In the genomic region with DNA sequence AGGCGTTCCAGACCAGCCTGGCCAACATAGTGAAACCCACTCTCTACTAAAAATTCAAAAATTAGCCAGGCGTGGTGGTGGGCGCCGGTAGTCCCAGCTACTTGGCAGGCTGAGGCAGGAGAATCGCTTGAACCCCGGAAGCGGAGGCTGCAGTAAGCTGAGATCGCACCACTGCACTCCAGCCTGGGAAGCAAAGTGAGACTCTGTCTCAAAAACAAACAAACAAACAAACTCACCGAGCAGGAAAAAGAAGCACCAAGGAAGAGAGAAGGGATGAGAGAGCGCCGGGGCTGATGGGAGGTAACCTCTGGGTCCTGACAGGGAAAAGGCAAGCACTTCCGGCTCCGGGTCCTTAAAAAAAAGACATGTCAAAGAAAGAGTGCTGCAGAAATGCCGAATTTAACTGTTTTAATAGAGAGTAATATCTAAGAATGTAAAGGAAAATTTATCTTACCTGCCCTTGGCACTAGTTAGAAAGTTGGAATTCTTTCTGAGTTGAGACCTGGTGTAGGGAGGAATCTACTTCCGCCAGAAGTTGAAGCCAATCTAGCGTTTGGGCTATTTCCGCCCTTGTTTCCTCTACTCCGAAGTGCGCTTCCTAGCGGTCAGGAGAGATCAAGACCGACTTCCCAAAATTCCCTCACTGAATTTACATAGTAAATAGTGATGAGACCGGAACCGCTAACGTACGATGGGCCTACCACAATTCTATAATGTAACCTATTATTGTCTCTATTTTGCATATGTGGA, we compare ENCODE assay signal across 1 cellular context.
TF ChIP-seq lines count a peak whose summit lies in the region.

No MANE protein-coding gene starts in this region.

TF ChIP-seq in HepG2, 621 proteins besides CTCF, POLR2A, EP300 and RAD21 (continued from another document and continues in another):
- TF ChIP-seq, protein P1, sequence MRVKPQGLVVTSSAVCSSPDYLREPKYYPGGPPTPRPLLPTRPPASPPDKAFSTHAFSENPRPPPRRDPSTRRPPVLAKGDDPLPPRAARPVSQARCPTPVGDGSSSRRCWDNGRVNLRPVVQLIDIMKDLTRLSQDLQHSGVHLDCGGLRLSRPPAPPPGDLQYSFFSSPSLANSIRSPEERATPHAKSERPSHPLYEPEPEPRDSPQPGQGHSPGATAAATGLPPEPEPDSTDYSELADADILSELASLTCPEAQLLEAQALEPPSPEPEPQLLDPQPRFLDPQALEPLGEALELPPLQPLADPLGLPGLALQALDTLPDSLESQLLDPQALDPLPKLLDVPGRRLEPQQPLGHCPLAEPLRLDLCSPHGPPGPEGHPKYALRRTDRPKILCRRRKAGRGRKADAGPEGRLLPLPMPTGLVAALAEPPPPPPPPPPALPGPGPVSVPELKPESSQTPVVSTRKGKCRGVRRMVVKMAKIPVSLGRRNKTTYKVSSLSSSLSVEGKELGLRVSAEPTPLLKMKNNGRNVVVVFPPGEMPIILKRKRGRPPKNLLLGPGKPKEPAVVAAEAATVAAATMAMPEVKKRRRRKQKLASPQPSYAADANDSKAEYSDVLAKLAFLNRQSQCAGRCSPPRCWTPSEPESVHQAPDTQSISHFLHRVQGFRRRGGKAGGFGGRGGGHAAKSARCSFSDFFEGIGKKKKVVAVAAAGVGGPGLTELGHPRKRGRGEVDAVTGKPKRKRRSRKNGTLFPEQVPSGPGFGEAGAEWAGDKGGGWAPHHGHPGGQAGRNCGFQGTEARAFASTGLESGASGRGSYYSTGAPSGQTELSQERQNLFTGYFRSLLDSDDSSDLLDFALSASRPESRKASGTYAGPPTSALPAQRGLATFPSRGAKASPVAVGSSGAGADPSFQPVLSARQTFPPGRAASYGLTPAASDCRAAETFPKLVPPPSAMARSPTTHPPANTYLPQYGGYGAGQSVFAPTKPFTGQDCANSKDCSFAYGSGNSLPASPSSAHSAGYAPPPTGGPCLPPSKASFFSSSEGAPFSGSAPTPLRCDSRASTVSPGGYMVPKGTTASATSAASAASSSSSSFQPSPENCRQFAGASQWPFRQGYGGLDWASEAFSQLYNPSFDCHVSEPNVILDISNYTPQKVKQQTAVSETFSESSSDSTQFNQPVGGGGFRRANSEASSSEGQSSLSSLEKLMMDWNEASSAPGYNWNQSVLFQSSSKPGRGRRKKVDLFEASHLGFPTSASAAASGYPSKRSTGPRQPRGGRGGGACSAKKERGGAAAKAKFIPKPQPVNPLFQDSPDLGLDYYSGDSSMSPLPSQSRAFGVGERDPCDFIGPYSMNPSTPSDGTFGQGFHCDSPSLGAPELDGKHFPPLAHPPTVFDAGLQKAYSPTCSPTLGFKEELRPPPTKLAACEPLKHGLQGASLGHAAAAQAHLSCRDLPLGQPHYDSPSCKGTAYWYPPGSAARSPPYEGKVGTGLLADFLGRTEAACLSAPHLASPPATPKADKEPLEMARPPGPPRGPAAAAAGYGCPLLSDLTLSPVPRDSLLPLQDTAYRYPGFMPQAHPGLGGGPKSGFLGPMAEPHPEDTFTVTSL (CRISPR knock-in tag; IDR thresholded peaks at IDR 0.05; ENCODE audit: borderline replicate concordance) = no peak
- no peak for TF ChIP-seq ZFP36L1 (CRISPR knock-in tag; IDR thresholded peaks at IDR 0.05)
- TF ChIP-seq KDM5B (CRISPR knock-in tag; IDR thresholded peaks at IDR 0.05; ENCODE audit: borderline replicate concordance) = peak; percentile 52; the same call in 1 of the 2 replicates
- TF ChIP-seq, protein P2, sequence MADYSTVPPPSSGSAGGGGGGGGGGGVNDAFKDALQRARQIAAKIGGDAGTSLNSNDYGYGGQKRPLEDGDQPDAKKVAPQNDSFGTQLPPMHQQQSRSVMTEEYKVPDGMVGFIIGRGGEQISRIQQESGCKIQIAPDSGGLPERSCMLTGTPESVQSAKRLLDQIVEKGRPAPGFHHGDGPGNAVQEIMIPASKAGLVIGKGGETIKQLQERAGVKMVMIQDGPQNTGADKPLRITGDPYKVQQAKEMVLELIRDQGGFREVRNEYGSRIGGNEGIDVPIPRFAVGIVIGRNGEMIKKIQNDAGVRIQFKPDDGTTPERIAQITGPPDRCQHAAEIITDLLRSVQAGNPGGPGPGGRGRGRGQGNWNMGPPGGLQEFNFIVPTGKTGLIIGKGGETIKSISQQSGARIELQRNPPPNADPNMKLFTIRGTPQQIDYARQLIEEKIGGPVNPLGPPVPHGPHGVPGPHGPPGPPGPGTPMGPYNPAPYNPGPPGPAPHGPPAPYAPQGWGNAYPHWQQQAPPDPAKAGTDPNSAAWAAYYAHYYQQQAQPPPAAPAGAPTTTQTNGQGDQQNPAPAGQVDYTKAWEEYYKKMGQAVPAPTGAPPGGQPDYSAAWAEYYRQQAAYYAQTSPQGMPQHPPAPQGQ (CRISPR knock-in tag; IDR thresholded peaks at IDR 0.05; ENCODE audit: borderline replicate concordance) = no peak
- TF ChIP-seq, protein P3, sequence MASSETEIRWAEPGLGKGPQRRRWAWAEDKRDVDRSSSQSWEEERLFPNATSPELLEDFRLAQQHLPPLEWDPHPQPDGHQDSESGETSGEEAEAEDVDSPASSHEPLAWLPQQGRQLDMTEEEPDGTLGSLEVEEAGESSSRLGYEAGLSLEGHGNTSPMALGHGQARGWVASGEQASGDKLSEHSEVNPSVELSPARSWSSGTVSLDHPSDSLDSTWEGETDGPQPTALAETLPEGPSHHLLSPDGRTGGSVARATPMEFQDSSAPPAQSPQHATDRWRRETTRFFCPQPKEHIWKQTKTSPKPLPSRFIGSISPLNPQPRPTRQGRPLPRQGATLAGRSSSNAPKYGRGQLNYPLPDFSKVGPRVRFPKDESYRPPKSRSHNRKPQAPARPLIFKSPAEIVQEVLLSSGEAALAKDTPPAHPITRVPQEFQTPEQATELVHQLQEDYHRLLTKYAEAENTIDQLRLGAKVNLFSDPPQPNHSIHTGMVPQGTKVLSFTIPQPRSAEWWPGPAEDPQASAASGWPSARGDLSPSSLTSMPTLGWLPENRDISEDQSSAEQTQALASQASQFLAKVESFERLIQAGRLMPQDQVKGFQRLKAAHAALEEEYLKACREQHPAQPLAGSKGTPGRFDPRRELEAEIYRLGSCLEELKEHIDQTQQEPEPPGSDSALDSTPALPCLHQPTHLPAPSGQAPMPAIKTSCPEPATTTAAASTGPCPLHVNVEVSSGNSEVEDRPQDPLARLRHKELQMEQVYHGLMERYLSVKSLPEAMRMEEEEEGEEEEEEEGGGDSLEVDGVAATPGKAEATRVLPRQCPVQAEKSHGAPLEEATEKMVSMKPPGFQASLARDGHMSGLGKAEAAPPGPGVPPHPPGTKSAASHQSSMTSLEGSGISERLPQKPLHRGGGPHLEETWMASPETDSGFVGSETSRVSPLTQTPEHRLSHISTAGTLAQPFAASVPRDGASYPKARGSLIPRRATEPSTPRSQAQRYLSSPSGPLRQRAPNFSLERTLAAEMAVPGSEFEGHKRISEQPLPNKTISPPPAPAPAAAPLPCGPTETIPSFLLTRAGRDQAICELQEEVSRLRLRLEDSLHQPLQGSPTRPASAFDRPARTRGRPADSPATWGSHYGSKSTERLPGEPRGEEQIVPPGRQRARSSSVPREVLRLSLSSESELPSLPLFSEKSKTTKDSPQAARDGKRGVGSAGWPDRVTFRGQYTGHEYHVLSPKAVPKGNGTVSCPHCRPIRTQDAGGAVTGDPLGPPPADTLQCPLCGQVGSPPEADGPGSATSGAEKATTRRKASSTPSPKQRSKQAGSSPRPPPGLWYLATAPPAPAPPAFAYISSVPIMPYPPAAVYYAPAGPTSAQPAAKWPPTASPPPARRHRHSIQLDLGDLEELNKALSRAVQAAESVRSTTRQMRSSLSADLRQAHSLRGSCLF (CRISPR knock-in tag; IDR thresholded peaks at IDR 0.05; ENCODE audit: borderline replicate concordance) = no peak
- no peak for TF ChIP-seq SIX1 (CRISPR knock-in tag; IDR thresholded peaks at IDR 0.05; ENCODE audit: borderline replicate concordance)
- TF ChIP-seq, protein P4, sequence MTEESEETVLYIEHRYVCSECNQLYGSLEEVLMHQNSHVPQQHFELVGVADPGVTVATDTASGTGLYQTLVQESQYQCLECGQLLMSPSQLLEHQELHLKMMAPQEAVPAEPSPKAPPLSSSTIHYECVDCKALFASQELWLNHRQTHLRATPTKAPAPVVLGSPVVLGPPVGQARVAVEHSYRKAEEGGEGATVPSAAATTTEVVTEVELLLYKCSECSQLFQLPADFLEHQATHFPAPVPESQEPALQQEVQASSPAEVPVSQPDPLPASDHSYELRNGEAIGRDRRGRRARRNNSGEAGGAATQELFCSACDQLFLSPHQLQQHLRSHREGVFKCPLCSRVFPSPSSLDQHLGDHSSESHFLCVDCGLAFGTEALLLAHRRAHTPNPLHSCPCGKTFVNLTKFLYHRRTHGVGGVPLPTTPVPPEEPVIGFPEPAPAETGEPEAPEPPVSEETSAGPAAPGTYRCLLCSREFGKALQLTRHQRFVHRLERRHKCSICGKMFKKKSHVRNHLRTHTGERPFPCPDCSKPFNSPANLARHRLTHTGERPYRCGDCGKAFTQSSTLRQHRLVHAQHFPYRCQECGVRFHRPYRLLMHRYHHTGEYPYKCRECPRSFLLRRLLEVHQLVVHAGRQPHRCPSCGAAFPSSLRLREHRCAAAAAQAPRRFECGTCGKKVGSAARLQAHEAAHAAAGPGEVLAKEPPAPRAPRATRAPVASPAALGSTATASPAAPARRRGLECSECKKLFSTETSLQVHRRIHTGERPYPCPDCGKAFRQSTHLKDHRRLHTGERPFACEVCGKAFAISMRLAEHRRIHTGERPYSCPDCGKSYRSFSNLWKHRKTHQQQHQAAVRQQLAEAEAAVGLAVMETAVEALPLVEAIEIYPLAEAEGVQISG (CRISPR knock-in tag; IDR thresholded peaks at IDR 0.05) = peak; percentile 98
- TF ChIP-seq ERF (CRISPR knock-in tag; IDR thresholded peaks at IDR 0.05) = peak; percentile 52
- no peak for TF ChIP-seq RFXAP (CRISPR knock-in tag; IDR thresholded peaks at IDR 0.05; ENCODE audit: borderline replicate concordance)
- TF ChIP-seq, protein P5, sequence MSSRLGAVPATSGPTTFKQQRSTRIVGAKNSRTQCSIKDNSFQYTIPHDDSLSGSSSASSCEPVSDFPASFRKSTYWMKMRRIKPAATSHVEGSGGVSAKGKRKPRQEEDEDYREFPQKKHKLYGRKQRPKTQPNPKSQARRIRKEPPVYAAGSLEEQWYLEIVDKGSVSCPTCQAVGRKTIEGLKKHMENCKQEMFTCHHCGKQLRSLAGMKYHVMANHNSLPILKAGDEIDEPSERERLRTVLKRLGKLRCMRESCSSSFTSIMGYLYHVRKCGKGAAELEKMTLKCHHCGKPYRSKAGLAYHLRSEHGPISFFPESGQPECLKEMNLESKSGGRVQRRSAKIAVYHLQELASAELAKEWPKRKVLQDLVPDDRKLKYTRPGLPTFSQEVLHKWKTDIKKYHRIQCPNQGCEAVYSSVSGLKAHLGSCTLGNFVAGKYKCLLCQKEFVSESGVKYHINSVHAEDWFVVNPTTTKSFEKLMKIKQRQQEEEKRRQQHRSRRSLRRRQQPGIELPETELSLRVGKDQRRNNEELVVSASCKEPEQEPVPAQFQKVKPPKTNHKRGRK (CRISPR knock-in tag; IDR thresholded peaks at IDR 0.05) = no peak
- TF ChIP-seq KDM3A (CRISPR knock-in tag; IDR thresholded peaks at IDR 0.05; ENCODE audit: low read depth) = no peak
- TF ChIP-seq ZNF251 (CRISPR knock-in tag; IDR thresholded peaks at IDR 0.05) = no peak
- no peak for TF ChIP-seq FIP1L1 (IDR thresholded peaks at IDR 0.05; ENCODE audit: borderline replicate concordance, insufficient read depth, low read depth, low read length)
- no peak for TF ChIP-seq ZNF468 (CRISPR knock-in tag; IDR thresholded peaks at IDR 0.05)
- TF ChIP-seq TEAD3 (CRISPR knock-in tag; optimal IDR thresholded peaks at IDR 0.05; ENCODE audit: borderline replicate concordance) = peak; percentile 77
- TF ChIP-seq ZNF136 (CRISPR knock-in tag; IDR thresholded peaks at IDR 0.05; ENCODE audit: low read depth) = 0 out of 2 replicates have a peak, but pooled peaks have one; percentile 12
- no peak for TF ChIP-seq KDM6A (CRISPR knock-in tag; IDR thresholded peaks at IDR 0.05; ENCODE audit: low read depth)
- TF ChIP-seq, protein P6, sequence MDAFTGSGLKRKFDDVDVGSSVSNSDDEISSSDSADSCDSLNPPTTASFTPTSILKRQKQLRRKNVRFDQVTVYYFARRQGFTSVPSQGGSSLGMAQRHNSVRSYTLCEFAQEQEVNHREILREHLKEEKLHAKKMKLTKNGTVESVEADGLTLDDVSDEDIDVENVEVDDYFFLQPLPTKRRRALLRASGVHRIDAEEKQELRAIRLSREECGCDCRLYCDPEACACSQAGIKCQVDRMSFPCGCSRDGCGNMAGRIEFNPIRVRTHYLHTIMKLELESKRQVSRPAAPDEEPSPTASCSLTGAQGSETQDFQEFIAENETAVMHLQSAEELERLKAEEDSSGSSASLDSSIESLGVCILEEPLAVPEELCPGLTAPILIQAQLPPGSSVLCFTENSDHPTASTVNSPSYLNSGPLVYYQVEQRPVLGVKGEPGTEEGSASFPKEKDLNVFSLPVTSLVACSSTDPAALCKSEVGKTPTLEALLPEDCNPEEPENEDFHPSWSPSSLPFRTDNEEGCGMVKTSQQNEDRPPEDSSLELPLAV (CRISPR knock-in tag; conservative IDR thresholded peaks at IDR 0.05; ENCODE audit: low read depth) = no peak
- TF ChIP-seq, protein P7, sequence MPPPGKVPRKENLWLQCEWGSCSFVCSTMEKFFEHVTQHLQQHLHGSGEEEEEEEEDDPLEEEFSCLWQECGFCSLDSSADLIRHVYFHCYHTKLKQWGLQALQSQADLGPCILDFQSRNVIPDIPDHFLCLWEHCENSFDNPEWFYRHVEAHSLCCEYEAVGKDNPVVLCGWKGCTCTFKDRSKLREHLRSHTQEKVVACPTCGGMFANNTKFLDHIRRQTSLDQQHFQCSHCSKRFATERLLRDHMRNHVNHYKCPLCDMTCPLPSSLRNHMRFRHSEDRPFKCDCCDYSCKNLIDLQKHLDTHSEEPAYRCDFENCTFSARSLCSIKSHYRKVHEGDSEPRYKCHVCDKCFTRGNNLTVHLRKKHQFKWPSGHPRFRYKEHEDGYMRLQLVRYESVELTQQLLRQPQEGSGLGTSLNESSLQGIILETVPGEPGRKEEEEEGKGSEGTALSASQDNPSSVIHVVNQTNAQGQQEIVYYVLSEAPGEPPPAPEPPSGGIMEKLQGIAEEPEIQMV (CRISPR knock-in tag; IDR thresholded peaks at IDR 0.05; ENCODE audit: low read depth) = no peak
- peak; percentile 76 for TF ChIP-seq TOPORS (CRISPR knock-in tag; IDR thresholded peaks at IDR 0.05)
- no peak for TF ChIP-seq ZNF329 (CRISPR knock-in tag; IDR thresholded peaks at IDR 0.05; ENCODE audit: low read depth)
- peak; percentile 85; the same call in 1 of the 2 replicates for TF ChIP-seq YEATS2 (CRISPR knock-in tag; IDR thresholded peaks at IDR 0.05; ENCODE audit: borderline replicate concordance)
- TF ChIP-seq, protein P8, sequence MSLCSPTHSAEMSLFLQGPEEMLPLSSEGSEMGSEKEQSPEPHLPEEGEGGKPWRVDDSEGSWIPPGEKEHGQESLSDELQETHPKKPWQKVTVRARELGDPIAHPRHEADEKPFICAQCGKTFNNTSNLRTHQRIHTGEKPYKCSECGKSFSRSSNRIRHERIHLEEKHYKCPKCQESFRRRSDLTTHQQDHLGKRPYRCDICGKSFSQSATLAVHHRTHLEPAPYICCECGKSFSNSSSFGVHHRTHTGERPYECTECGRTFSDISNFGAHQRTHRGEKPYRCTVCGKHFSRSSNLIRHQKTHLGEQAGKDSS (CRISPR knock-in tag; IDR thresholded peaks at IDR 0.05; ENCODE audit: borderline replicate concordance, low read depth) = no peak
- TF ChIP-seq, protein P9, sequence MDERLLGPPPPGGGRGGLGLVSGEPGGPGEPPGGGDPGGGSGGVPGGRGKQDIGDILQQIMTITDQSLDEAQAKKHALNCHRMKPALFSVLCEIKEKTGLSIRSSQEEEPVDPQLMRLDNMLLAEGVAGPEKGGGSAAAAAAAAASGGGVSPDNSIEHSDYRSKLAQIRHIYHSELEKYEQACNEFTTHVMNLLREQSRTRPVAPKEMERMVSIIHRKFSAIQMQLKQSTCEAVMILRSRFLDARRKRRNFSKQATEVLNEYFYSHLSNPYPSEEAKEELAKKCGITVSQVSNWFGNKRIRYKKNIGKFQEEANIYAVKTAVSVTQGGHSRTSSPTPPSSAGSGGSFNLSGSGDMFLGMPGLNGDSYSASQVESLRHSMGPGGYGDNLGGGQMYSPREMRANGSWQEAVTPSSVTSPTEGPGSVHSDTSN (CRISPR knock-in tag; IDR thresholded peaks at IDR 0.05) = no peak
- no peak for TF ChIP-seq TARDBP (CRISPR knock-in tag; IDR thresholded peaks at IDR 0.05)
- TF ChIP-seq ZNF354B (CRISPR knock-in tag; IDR thresholded peaks at IDR 0.05) = no peak; the same call in 1 of the 2 replicates
- TF ChIP-seq NRL (CRISPR knock-in tag; IDR thresholded peaks at IDR 0.05; ENCODE audit: borderline replicate concordance) = no peak
